In the genomic region with DNA sequence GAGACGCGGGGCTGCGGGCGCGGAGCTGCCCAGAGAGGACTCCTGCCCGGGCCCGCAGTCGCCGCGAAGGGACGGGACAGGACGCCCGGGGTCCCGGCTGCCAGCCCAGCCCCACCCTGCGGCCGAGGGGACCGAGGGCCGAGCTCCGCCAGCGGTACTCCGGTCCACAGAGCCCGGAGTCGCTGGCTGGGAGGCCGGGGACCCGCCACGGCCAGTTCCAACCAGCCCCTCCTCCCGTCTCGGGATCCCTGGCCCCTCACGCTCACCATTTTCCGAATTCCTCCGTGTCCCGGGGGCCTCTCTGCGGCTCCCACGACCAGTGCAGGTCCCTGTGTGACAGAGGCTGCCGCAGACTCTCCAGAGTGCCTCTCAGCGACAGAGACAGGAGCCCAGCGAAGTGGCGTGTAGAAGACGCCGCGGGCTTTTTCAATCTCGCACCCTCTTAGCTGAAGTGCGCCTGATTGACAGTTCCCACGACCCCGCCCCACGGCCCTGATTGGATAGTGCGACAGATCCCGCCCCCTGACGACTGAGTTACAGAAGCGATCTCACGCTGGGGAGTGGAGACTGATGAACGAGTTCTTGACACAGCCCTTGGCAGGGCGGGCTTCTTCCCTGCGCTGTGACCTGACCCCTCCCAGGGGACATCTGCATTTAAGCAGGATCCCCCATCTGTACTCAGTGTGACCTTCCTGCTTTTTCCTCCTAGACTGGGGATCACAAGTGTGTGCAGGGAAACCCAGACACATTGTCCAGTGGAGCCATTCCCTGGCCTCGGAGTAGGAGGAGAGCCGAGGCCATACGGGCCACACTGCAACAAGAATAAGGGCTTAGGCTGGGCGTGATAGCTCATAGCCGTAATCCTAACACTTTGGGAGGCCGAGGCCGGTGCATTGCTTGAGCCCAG, we compare ENCODE assay signal across 8 cellular contexts. TPM values are rescaled to one million over a fixed set of nuclear protein-coding genes. Genes with fewer than 3 reads are reported as not detected.
DNase-seq lines count a peak whose midpoint lies in the region; ATAC-seq and TF ChIP-seq lines count a peak whose summit lies in the region.

No MANE protein-coding gene starts in this region.

- H3F3A ChIP-seq in PC-9 (ENCODE audit: insufficient read depth, low read depth) = peaks cover 10% of the 10 kb centered on the region; the same call in 1 of the 2 replicates

- H3K9me2 ChIP-seq in PC-9 (ENCODE audit: insufficient read depth) = no peaks in the 10 kb centered on the region

- DNase-seq in AG10803 (ENCODE audit: low read depth) (peak; percentile 89), PC-9 (peak; percentile 93 to 94), esophagus squamous epithelium (lab: John Stamatoyannopoulos, UW) (peak; percentile 46), myocyte (ENCODE audit: low read depth) (peak; percentile 95)
- peak; percentile 94 to 95 for DNase-seq in activated T-cell treated with anti-CD3 and anti-CD28 coated beads, Interleukin-2, amount 50 U/mL, for 48 hours
- peak; percentile 46 to 59 for DNase-seq in stimulated activated CD8-positive, alpha-beta memory T cell treated with anti-CD3 and anti-CD28 coated beads, Interleukin-7, amount 100 ng/mL, for 1 hour (ENCODE audit: low read depth in 2 of 2)

- no peaks in the 10 kb centered on the region for H4K20me1 ChIP-seq in PC-9 (ENCODE audit: insufficient read depth)

- POLR2A ChIA-PET in PC-9 (lab: Charles Lee; ENCODE audit: unreplicated experiment) = interaction anchor here (0.6 kb wide), 1 partner anchor 112 kb away, joined by 3 read pairs; no protein-coding TSS in a partner anchor

- CTCF ChIA-PET in PC-9 (lab: Charles Lee) = interaction anchor here (1.1 kb wide), 1 partner anchor 103 kb away, joined by 7 read pairs; no protein-coding TSS in a partner anchor

- H3K9me3 ChIP-seq in HUES48 (ENCODE audit: control insufficient read depth, insufficient read depth, low read length) = no peaks in the 10 kb centered on the region
- H3K9me3 ChIP-seq in PC-9 (ENCODE audit: insufficient read depth, low read depth) = peaks cover 2% of the 10 kb centered on the region; the same call in 1 of the 2 replicates
- no peaks in the 10 kb centered on the region for H3K9me3 ChIP-seq in esophagus squamous epithelium

- peaks cover 5% of the 10 kb centered on the region; the same call in 1 of the 2 replicates for H3K4me1 ChIP-seq in HUES48 (ENCODE audit: control insufficient read depth, insufficient read depth, low read length)
- 0 out of 2 replicates have a peak, but pooled peaks cover 9% of the 10 kb centered on the region for H3K4me1 ChIP-seq in PC-9 (replicated peaks; ENCODE audit: insufficient read depth)
- H3K4me1 ChIP-seq in esophagus squamous epithelium = peaks cover 5 to 17% (median 8%) of the 10 kb centered on the region in 3 donors

- peak overlapping the region; percentile 71 for H3K27ac ChIP-seq in HUES48 (ENCODE audit: low read depth, low read length)
- no peak overlapping the region for H3K27ac ChIP-seq in PC-9
- peak overlapping the region; percentile 74 to 88 (median 79) for H3K27ac ChIP-seq in esophagus squamous epithelium

- peak overlapping the region; percentile 85 for H3K4me2 ChIP-seq in PC-9

- peak; percentile 90 for ATAC-seq in GM19328 (IDR thresholded peaks at IDR 0.05; ENCODE audit: unreplicated experiment)

- peak overlapping the region; percentile 95 for H2AFZ ChIP-seq in PC-9

- no peaks in the 10 kb centered on the region for H3K36me3 ChIP-seq in HUES48 (ENCODE audit: control insufficient read depth, insufficient read depth, low read length)
- no peaks in the 10 kb centered on the region for H3K36me3 ChIP-seq in PC-9 (ENCODE audit: low read depth)
- H3K36me3 ChIP-seq in esophagus squamous epithelium = no peaks in the 10 kb centered on the region

- peak overlapping the region; percentile 73 for H3K9ac ChIP-seq in HUES48 (ENCODE audit: low read depth, low read length)

- 10 to 42% methylated on average over 4 to 16 of the region's 61 CpGs for WGBS in esophagus squamous epithelium, 2 donors

- intact Hi-C loops in PC-9 (cut with micrococcal nuclease; ENCODE audit: unreplicated experiment) = loop anchor here (5.0 kb wide), 1 partner anchor 73 kb away; the partner anchor contains the start of gene ZNF441
- intact Hi-C loops in esophagus squamous epithelium (cut with DNase I) = no loop called here

- BruUV-seq in PC-9 (replicated peaks; lab: Mats Ljungman, UMichigan) = TSS peak; percentile 55

- TF ChIP-seq CTCF in AG10803 (conservative IDR thresholded peaks at IDR 0.05; ENCODE audit: low read length) (no peak), PC-9 (conservative IDR thresholded peaks at IDR 0.05) (no peak; the same call in 1 of the 2 replicates), esophagus squamous epithelium (IDR thresholded peaks at IDR 0.05) (no peak)

- peak in 2 of 4 donors; percentile 15 to 43 for TF ChIP-seq POLR2A in esophagus squamous epithelium (IDR thresholded peaks at IDR 0.05)

- no peaks in the 10 kb centered on the region for H3K79me2 ChIP-seq in PC-9 (ENCODE audit: low read depth)

- H3K4me3 ChIP-seq in AG10803 (ENCODE audit: low read length) (peak overlapping the region; percentile 88), HUES48 (ENCODE audit: low read depth, low read length) (peak overlapping the region; percentile 91), PC-9 (peak overlapping the region; percentile 79), esophagus squamous epithelium (peak overlapping the region; percentile 66 to 82 (median 76))

- 0 out of 2 replicates have a peak, but pooled peaks cover 8% of the 10 kb centered on the region for H3K27me3 ChIP-seq in HUES48 (ENCODE audit: control insufficient read depth, insufficient read depth, low read length)
- no peaks in the 10 kb centered on the region for H3K27me3 ChIP-seq in PC-9 (ENCODE audit: insufficient read depth, low read depth)
- no peaks in the 10 kb centered on the region for H3K27me3 ChIP-seq in esophagus squamous epithelium

RNA-seq across cellular contexts. Expression of gene ZNF823, which starts 44.0 kb away (rescaled TPM):
- 6.7 and 7.4 TPM in 2 replicates for total RNA-seq in PC-9 (2021)
- total RNA-seq in esophagus squamous epithelium = 10 to 100 TPM in 3 of 4 donors, 1 to 10 TPM in 1; 8.5 to 22.3 (median 11.8) TPM
- 4.6 and 5.5 TPM in 2 replicates for total RNA-seq in myocyte
- 1.1 TPM for polyA plus RNA-seq in myocyte (2012)
